16 cellular contexts compared by ENCODE assay signal in genomic region chr14:102464846-102465341, GRCh38.
"Had no signal": no experiment of that assay in that cellular context is flagged by ENCODE, and none has a peak within 500 bp of the region (broad histone marks: within the 10 kb centered on the region; RNA-seq: fewer than 3 reads in every experiment).

No MANE protein-coding gene starts in this region.

- H3K27me3 Mint-ChIP-seq: activated CD4-positive, alpha-beta T cell treated with anti-CD3 and anti-CD28 coated beads, Interleukin-2, amount 10 ng/mL, durations not matched to agents 7 days and 5 days; naive thymus-derived CD4-positive, alpha-beta T cell had no signal

- H3K27ac Mint-ChIP-seq: activated CD4-positive, alpha-beta T cell treated with anti-CD3 and anti-CD28 coated beads, Interleukin-2, amount 10 ng/mL, durations not matched to agents 7 days and 5 days; endodermal cell; mesothelial cell of epicardium had no signal

- H3K4me1 Mint-ChIP-seq: endodermal cell had no signal

- H3K4me3 ChIP-seq: lower lobe of right lung, prostate gland, right lobe of liver, suprapubic skin had no signal

- H3K9me3 Mint-ChIP-seq: naive thymus-derived CD4-positive, alpha-beta T cell had no signal

- ATAC-seq: lower lobe of right lung; naive thymus-derived CD4-positive, alpha-beta T cell; right lobe of liver had no signal

- H3K36me3 ChIP-seq: prostate gland had no signal

- H3K4me3 Mint-ChIP-seq: activated CD4-positive, alpha-beta T cell treated with anti-CD3 and anti-CD28 coated beads, Interleukin-2, amount 10 ng/mL, durations not matched to agents 7 days and 5 days; endodermal cell; mesothelial cell of epicardium; naive thymus-derived CD4-positive, alpha-beta T cell had no signal

- H3K27ac ChIP-seq: lower lobe of right lung, prostate gland, right lobe of liver, suprapubic skin had no signal

- DNase-seq: activated CD4-positive, alpha-beta T cell treated with anti-CD3 and anti-CD28 coated beads, Interleukin-2, amount 10 ng/mL, durations not matched to agents 7 days and 5 days; activated CD4-positive, CD25-positive, alpha-beta regulatory T cell; activated CD8-positive, alpha-beta memory T cell treated with anti-CD3 and anti-CD28 coated beads for 24 hours; activated naive CD4-positive, alpha-beta T cell treated with Interleukin-2 at 50 U/mL for 16 hours; central memory CD4-positive, alpha-beta T cell; endodermal cell; erythroblast; lower lobe of right lung; naive thymus-derived CD4-positive, alpha-beta T cell; stimulated activated naive CD4-positive, alpha-beta T cell; T-helper 1 cell had no signal

- H3K9me3 ChIP-seq: lower lobe of right lung, neutrophil, prostate gland, right lobe of liver, suprapubic skin had no signal

- H3K4me1 ChIP-seq: lower lobe of right lung, prostate gland, right lobe of liver, suprapubic skin had no signal

- H3K27me3 ChIP-seq: neutrophil, right lobe of liver, suprapubic skin had no signal
